Comparison of ENCODE assay signal across 6 cellular contexts in the genomic region with DNA sequence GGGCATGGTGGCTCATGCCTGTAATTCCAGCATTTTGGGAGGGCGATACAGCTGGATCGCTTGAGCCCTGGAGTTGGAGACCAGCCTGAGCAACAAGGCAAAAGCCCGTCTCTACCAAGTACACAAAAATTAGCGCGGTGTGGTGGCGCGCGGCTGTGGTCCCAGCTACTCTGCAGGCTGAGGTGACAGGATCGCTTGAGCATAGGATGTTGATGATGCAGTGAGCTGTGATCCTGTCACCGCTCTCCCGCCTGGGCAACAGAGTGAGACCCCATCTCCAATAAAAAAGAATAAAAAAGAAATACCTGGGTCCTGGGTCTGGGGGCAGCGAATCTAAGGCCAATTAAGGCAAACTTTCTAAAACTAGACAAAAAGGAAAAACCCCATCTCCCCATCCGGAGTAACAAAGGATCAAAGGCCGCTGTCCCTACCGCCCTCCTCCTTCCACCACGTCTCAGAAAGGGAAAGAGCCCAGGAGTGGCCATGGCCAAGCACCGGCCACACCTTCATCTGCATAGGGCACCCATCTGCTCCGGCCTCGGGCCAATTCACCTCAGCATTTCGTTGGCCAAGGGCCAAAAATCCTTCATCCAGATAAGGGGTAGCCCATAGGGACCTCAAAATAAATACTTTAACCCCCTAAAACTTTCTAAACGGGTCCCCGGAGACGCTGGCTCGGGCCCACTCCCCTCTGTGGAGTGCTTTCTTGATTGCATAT. TPM values are rescaled to one million over a fixed set of nuclear protein-coding genes. Genes with fewer than 3 reads are reported as not detected.
DNase-seq lines count a peak whose midpoint lies in the region; ATAC-seq and TF ChIP-seq lines count a peak whose summit lies in the region.

No MANE protein-coding gene starts in this region.

- ATAC-seq in HG02588 (IDR thresholded peaks at IDR 0.05; ENCODE audit: unreplicated experiment) = no peak

- peak; percentile 35 for DNase-seq in DMS79 treated with DMSO at 0.1 percent for 48 hours (lab: John Stamatoyannopoulos, UW)
- DNase-seq in Jurkat, Clone E6-1 (ENCODE audit: low read depth, low spot score) = no peak
- DNase-seq in chondrocyte (ENCODE audit: low spot score) = no peak
- DNase-seq in neural crest cell (ENCODE audit: low read depth, low spot score) = peak; percentile 7
- DNase-seq in cerebellar nuclear complex (lab: John Stamatoyannopoulos, UW) = no peak

- no peaks in the 10 kb centered on the region for H3K27me3 Mint-ChIP-seq in chondrocyte (ENCODE audit: low read depth)
- no peaks in the 10 kb centered on the region for H3K27me3 Mint-ChIP-seq in neural crest cell (ENCODE audit: low read depth)

- H3K27ac Mint-ChIP-seq in chondrocyte (ENCODE audit: unreplicated experiment) (peak overlapping the region; percentile 96), neural crest cell (ENCODE audit: unreplicated experiment) (peak overlapping the region; percentile 99)

- H3K4me3 Mint-ChIP-seq in chondrocyte (ENCODE audit: unreplicated experiment) (peak overlapping the region; percentile 88), neural crest cell (peak overlapping the region; percentile 98)

- H3K4me3 ChIP-seq in Jurkat, Clone E6-1 (ENCODE audit: low read length) = peak overlapping the region; percentile 71

- H3K9me3 Mint-ChIP-seq in chondrocyte (ENCODE audit: low read depth) (no peaks in the 10 kb centered on the region), neural crest cell (no peaks in the 10 kb centered on the region)

- H3K4me1 Mint-ChIP-seq in chondrocyte (ENCODE audit: low read depth) = peaks cover 30% of the 10 kb centered on the region
- peaks cover 44% of the 10 kb centered on the region for H3K4me1 Mint-ChIP-seq in neural crest cell

- H3K36me3 Mint-ChIP-seq in chondrocyte (ENCODE audit: low read depth) (peaks cover 15% of the 10 kb centered on the region), neural crest cell (ENCODE audit: low read depth) (peaks cover 7% of the 10 kb centered on the region)

- no peak for TF ChIP-seq CTCF in chondrocyte (IDR thresholded peaks at IDR 0.05)
- no peak for TF ChIP-seq CTCF in neural crest cell (conservative IDR thresholded peaks at IDR 0.05)

RNA-seq across cellular contexts. Expression of gene ZNF320, which starts 0.8 kb away (rescaled TPM):
- not detected for polyA plus RNA-seq in Jurkat, Clone E6-1 (2012; ENCODE audit: insufficient read depth, insufficient read length)
- 15.6 to 19.8 TPM (median 16.0 TPM) in 3 replicates for total RNA-seq in chondrocyte
- 26.9 and 38.1 TPM in 2 replicates for total RNA-seq in neural crest cell

RNA-seq across cellular contexts. Expression of gene ZNF888, which starts 26.6 kb away (rescaled TPM):
- 1.1 TPM for polyA plus RNA-seq in Jurkat, Clone E6-1 (2012; ENCODE audit: insufficient read depth, insufficient read length)
- 4.4 to 5.4 TPM (median 5.0 TPM) in 3 replicates for total RNA-seq in chondrocyte
- total RNA-seq in neural crest cell = 8.0 and 8.2 TPM in 2 replicates

RNA-seq across cellular contexts. Expression of gene ZNF468, which starts 39.2 kb away (rescaled TPM):
- 4.1 TPM for polyA plus RNA-seq in Jurkat, Clone E6-1 (2012; ENCODE audit: insufficient read depth, insufficient read length)
- 11.5 to 20.0 TPM (median 16.7 TPM) in 3 replicates for total RNA-seq in chondrocyte
- total RNA-seq in neural crest cell = 20.9 and 27.9 TPM in 2 replicates

Comparison
In these comparisons a context has a peak if more than half of its experiments do, and no peak if none do; other contexts are left out.
1. DNase-seq: peak in DMS79 treated with DMSO at 0.1 percent for 48 hours (single experiment) and neural crest cell (single experiment); none in Jurkat, Clone E6-1 (single experiment), chondrocyte (single experiment) and cerebellar nuclear complex (0 of 2).